ENCODE assay signal across 2 cellular contexts in genomic region chr5:148666353-148666752, GRCh38.
TF ChIP-seq lines count a peak whose summit lies in the region.

No MANE protein-coding gene starts in this region.

TF ChIP-seq in IMR-90, 13 proteins besides CTCF, POLR2A, EP300 and RAD21 (continued from another document):
- TF ChIP-seq USF2 (IDR thresholded peaks at IDR 0.05; ENCODE audit: low read depth, low read length), result no peak
- TF ChIP-seq RFX5 (IDR thresholded peaks at IDR 0.05; ENCODE audit: low read depth, low read length), result no peak
- TF ChIP-seq CEBPB (IDR thresholded peaks at IDR 0.05; ENCODE audit: low read depth, low read length), result no peak
- TF ChIP-seq FOS (IDR thresholded peaks at IDR 0.05; ENCODE audit: low read depth, low read length), result no peak
- TF ChIP-seq MAFK (IDR thresholded peaks at IDR 0.05; ENCODE audit: low read depth, low read length), result no peak
- no peak for TF ChIP-seq SMC3 (IDR thresholded peaks at IDR 0.05; ENCODE audit: low read depth, low read length)
- TF ChIP-seq NFE2L2 (IDR thresholded peaks at IDR 0.05; ENCODE audit: low read depth, low read length), result no peak
- no peak for TF ChIP-seq MXI1 (IDR thresholded peaks at IDR 0.05; ENCODE audit: borderline replicate concordance, low read depth, low read length)
- no peak for TF ChIP-seq MAZ (IDR thresholded peaks at IDR 0.05; ENCODE audit: borderline replicate concordance, low read depth, low read length)

TF ChIP-seq in WTC11, 78 proteins besides CTCF, POLR2A, EP300 and RAD21 (continued from another document):
- TF ChIP-seq ZNF532 (CRISPR knock-in tag; IDR thresholded peaks at IDR 0.05; ENCODE audit: borderline replicate concordance) (no peak), NFYB (CRISPR knock-in tag; conservative IDR thresholded peaks at IDR 0.05; ENCODE audit: low read depth) (no peak), MLX (CRISPR knock-in tag; IDR thresholded peaks at IDR 0.05) (no peak), RELA (CRISPR knock-in tag; IDR thresholded peaks at IDR 0.05; ENCODE audit: borderline replicate concordance) (no peak), USF1 (CRISPR knock-in tag; IDR thresholded peaks at IDR 0.05) (no peak), PREB (CRISPR knock-in tag; IDR thresholded peaks at IDR 0.05; ENCODE audit: borderline replicate concordance) (no peak), USF2 (CRISPR knock-in tag; IDR thresholded peaks at IDR 0.05) (no peak), E2F1 (CRISPR knock-in tag; IDR thresholded peaks at IDR 0.05) (no peak), ZSCAN18 (CRISPR knock-in tag; IDR thresholded peaks at IDR 0.05) (no peak), FOXP4 (CRISPR knock-in tag; IDR thresholded peaks at IDR 0.05) (no peak)
